Comparison of ENCODE assay signal across 15 cellular contexts in the genomic region with DNA sequence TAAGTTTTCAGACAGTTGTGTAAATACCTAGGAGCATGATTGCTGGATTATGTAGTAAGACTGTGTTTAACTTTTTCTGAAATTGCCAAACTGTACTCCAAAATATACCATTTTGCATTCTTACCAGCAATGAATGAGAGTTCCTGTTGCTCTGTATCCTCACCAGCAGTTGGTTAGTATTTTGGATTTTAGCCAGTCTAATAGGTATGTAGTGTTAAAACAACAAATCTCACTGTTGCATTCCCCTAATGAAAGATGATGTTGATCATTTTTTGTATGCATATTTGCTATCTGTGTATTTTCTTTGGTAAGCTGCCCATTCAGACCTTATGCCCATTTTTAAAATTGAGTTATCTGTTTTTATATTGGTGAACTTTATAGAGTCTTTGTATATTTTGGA.
DNase-seq lines count a peak whose midpoint lies in the region; ATAC-seq and TF ChIP-seq lines count a peak whose summit lies in the region.
"Had no signal": no experiment of that assay in that cellular context is flagged by ENCODE, and none has a peak within 500 bp of the region (broad histone marks: within the 10 kb centered on the region; RNA-seq: fewer than 3 reads in every experiment).

No MANE protein-coding gene starts in this region.

- no peak for TF ChIP-seq EP300 in SK-N-SH (IDR thresholded peaks at IDR 0.05; ENCODE audit: borderline replicate concordance in 1 of 2, low read depth in 1 of 2, low read length in 1 of 2)

- no peak overlapping the region for H2BK20ac ChIP-seq in IMR-90 (ENCODE audit: low read depth, low read length)

- no peak overlapping the region for H2BK5ac ChIP-seq in IMR-90 (ENCODE audit: low read depth, low read length, poor library complexity, severe bottlenecking)

- H3K9me3 ChIP-seq in IMR-90 (ENCODE audit: control insufficient read depth, insufficient read depth, low read length) (no peaks in the 10 kb centered on the region), SK-N-SH (no peaks in the 10 kb centered on the region)
- H3K9me3 ChIP-seq: BE2C had no signal

- H4K8ac ChIP-seq in IMR-90 (ENCODE audit: low read depth in 2 of 2, low read length in 2 of 2), result no peak overlapping the region

- H3K4me2 ChIP-seq in IMR-90 (ENCODE audit: low read depth, low read length) (no peak overlapping the region), SK-N-SH (no peak overlapping the region)

- TF ChIP-seq RAD21 in IMR-90 (IDR thresholded peaks at IDR 0.05; ENCODE audit: low read length) (no peak), SK-N-SH (IDR thresholded peaks at IDR 0.05; ENCODE audit: low read length) (no peak)

- H3K27ac ChIP-seq in IMR-90 (ENCODE audit: insufficient read depth, low read length), result no peak overlapping the region
- H3K27ac ChIP-seq in SK-N-SH (ENCODE audit: low read depth in 2 of 2, low read length in 1 of 2), result no peak overlapping the region

- no peak overlapping the region for H3K14ac ChIP-seq in IMR-90 (replicated peaks; ENCODE audit: low read depth, low read length)

- no peak overlapping the region for H2BK120ac ChIP-seq in IMR-90 (ENCODE audit: low read depth, low read length)

- H3K9ac ChIP-seq in IMR-90 (ENCODE audit: low read depth, low read length), result no peak overlapping the region
- H3K9ac ChIP-seq in SK-N-SH, result no peak overlapping the region

- no peak overlapping the region for H3K56ac ChIP-seq in IMR-90 (ENCODE audit: extremely low read depth, insufficient read depth, low read length)

- H3K27me3 Mint-ChIP-seq in stimulated activated naive B cell treated with anti-CD40 and anti-IgM and Interleukin-4, amounts not matched to agents 10 μg/mL and 1 μg/mL and 100 μg/mL, for 72 hours, result peaks cover 13 to 28% of the 10 kb centered on the region in 2 donors
- H3K27me3 Mint-ChIP-seq: CD4-positive, CD25-positive, alpha-beta regulatory T cell; CD8-positive, alpha-beta memory T cell had no signal

- no peak overlapping the region for H4K91ac ChIP-seq in IMR-90 (ENCODE audit: insufficient read depth, low read depth, low read length)

- H3K23ac ChIP-seq in IMR-90 (ENCODE audit: low read depth, low read length), result no peak overlapping the region

- no peaks in the 10 kb centered on the region for H3K4me1 ChIP-seq in IMR-90 (ENCODE audit: control insufficient read depth, insufficient read depth, low read length)
- no peaks in the 10 kb centered on the region; a peak in 1 of 4 replicates for H3K4me1 ChIP-seq in SK-N-SH (ENCODE audit: control insufficient read depth in 1 of 2, insufficient read depth in 2 of 2, low read depth in 1 of 2, low read length in 1 of 2)
- H3K4me1 ChIP-seq: BE2C had no signal

- H3K27me3 ChIP-seq in IMR-90 (ENCODE audit: control insufficient read depth, insufficient read depth, low read length), result no peaks in the 10 kb centered on the region
- H3K27me3 ChIP-seq in SK-N-SH (ENCODE audit: insufficient read depth), result no peaks in the 10 kb centered on the region
- H3K27me3 ChIP-seq: BE2C had no signal

- peaks cover 7 to 32% of the 10 kb centered on the region in 2 experiments; a peak in 3 of 4 replicates for H3K79me1 ChIP-seq in IMR-90 (ENCODE audit: low read depth in 1 of 2, low read length in 2 of 2)

- H3K4ac ChIP-seq in IMR-90 (ENCODE audit: low read depth, low read length), result no peak overlapping the region

- DNase-seq in EH (ENCODE audit: low read depth) (peak; percentile 30), IMR-90 (peak; percentile 2), choroid plexus epithelial cell (ENCODE audit: low read depth) (peak; percentile 52), SK-N-SH (no peak)
- no peak for DNase-seq in stimulated activated naive B cell treated with anti-CD40 and anti-IgM and Interleukin-4, amounts not matched to agents 10 μg/mL and 1 μg/mL and 100 μg/mL, for 72 hours
- DNase-seq: ACHN; BE2C; C1 segment of cervical spinal cord; CD4-positive, CD25-positive, alpha-beta regulatory T cell; CD8-positive, alpha-beta memory T cell; COR-L47; GF-D8; H9 had no signal

- no peaks in the 10 kb centered on the region for H3K4me1 Mint-ChIP-seq in stimulated activated naive B cell treated with anti-CD40 and anti-IgM and Interleukin-4, amounts not matched to agents 10 μg/mL and 1 μg/mL and 100 μg/mL, for 72 hours
- H3K4me1 Mint-ChIP-seq: CD4-positive, CD25-positive, alpha-beta regulatory T cell; CD8-positive, alpha-beta memory T cell had no signal

- H4K5ac ChIP-seq in IMR-90 (ENCODE audit: low read depth, low read length), result no peak overlapping the region

- no peak overlapping the region for H2AK9ac ChIP-seq in IMR-90 (replicated peaks; ENCODE audit: low read depth, low read length, poor library complexity)

- H3K79me2 ChIP-seq in SK-N-SH (ENCODE audit: insufficient read depth), result peaks cover 68% of the 10 kb centered on the region

- H3F3A ChIP-seq in SK-N-SH (replicated peaks; ENCODE audit: insufficient read depth), result peaks cover 10% of the 10 kb centered on the region

- intact Hi-C loops in IMR-90 (cut with micrococcal nuclease), result no loop called here

- H3K9me3 Mint-ChIP-seq in stimulated activated naive B cell treated with anti-CD40 and anti-IgM and Interleukin-4, amounts not matched to agents 10 μg/mL and 1 μg/mL and 100 μg/mL, for 72 hours, result peaks cover 0 to 4% of the 10 kb centered on the region in 2 donors
- H3K9me3 Mint-ChIP-seq: H9 had no signal

- TF ChIP-seq CTCF in IMR-90 (conservative IDR thresholded peaks at IDR 0.05; ENCODE audit: low read depth, low read length) (no peak), choroid plexus epithelial cell (conservative IDR thresholded peaks at IDR 0.05; ENCODE audit: low read depth, low read length) (no peak), SK-N-SH (IDR thresholded peaks at IDR 0.05) (no peak)

- H3K18ac ChIP-seq in IMR-90 (ENCODE audit: low read depth, low read length), result no peak overlapping the region

- H3K36me3 ChIP-seq in IMR-90 (ENCODE audit: control insufficient read depth, insufficient read depth, low read length), result no peaks in the 10 kb centered on the region
- no peaks in the 10 kb centered on the region for H3K36me3 ChIP-seq in SK-N-SH (replicated peaks in 1 of 2; ENCODE audit: control insufficient read depth in 1 of 2, insufficient read depth in 2 of 2, low read length in 1 of 2)
- H3K36me3 ChIP-seq: BE2C had no signal

- H3K36me3 Mint-ChIP-seq in stimulated activated naive B cell treated with anti-CD40 and anti-IgM and Interleukin-4, amounts not matched to agents 10 μg/mL and 1 μg/mL and 100 μg/mL, for 72 hours, result no peaks in the 10 kb centered on the region
- H3K36me3 Mint-ChIP-seq: CD4-positive, CD25-positive, alpha-beta regulatory T cell; CD8-positive, alpha-beta memory T cell had no signal

- CTCF ChIA-PET in IMR-90 (lab: Yijun Ruan, JAX) (no interaction called here), SK-N-SH (lab: Yijun Ruan, JAX) (no interaction called here)

- no peaks in the 10 kb centered on the region for H3K9me2 ChIP-seq in SK-N-SH

- no peaks in the 10 kb centered on the region; the same call in 1 of the 2 replicates for H3K9me1 ChIP-seq in IMR-90 (ENCODE audit: insufficient read depth, low read length)

- no peak overlapping the region for H3K4me3 ChIP-seq in IMR-90 (ENCODE audit: insufficient read depth, low read depth, low read length)
- no peak overlapping the region for H3K4me3 ChIP-seq in choroid plexus epithelial cell (ENCODE audit: low read depth, low read length)
- H3K4me3 ChIP-seq in SK-N-SH (ENCODE audit: low read depth in 2 of 2, low read length in 1 of 2), result no peak overlapping the region

- H4K20me1 ChIP-seq in IMR-90 (ENCODE audit: insufficient read depth, low read length), result no peaks in the 10 kb centered on the region; the same call in 1 of the 2 replicates
- no peaks in the 10 kb centered on the region for H4K20me1 ChIP-seq in SK-N-SH (ENCODE audit: insufficient read depth)

- no peak overlapping the region for H2AK5ac ChIP-seq in IMR-90 (ENCODE audit: low read depth, low read length)

- ATAC-seq in IMR-90 (ENCODE audit: low read depth) (no peak), GM18517 (IDR thresholded peaks at IDR 0.05; ENCODE audit: unreplicated experiment) (no peak)
- ATAC-seq in stimulated activated naive B cell treated with anti-CD40 and anti-IgM and Interleukin-4, amounts not matched to agents 10 μg/mL and 1 μg/mL and 100 μg/mL, for 72 hours (replicated peaks), result no peak
- ATAC-seq: HepG2 had no signal

- no peak for TF ChIP-seq POLR2A in IMR-90 (IDR thresholded peaks at IDR 0.05; ENCODE audit: low read depth, low read length)

- H2BK15ac ChIP-seq in IMR-90 (ENCODE audit: low read depth, low read length), result no peak overlapping the region

- BruUV-seq in IMR-90 (replicated peaks; lab: Mats Ljungman, UMichigan), result no TSS peak

- dilution Hi-C loops in IMR-90 (cut with HindIII; ENCODE audit: low sequenced_read_pairs, unreplicated experiment), result no loop called here

- H3K27ac Mint-ChIP-seq in stimulated activated naive B cell treated with anti-CD40 and anti-IgM and Interleukin-4, amounts not matched to agents 10 μg/mL and 1 μg/mL and 100 μg/mL, for 72 hours, result no peak overlapping the region
- H3K27ac Mint-ChIP-seq: CD4-positive, CD25-positive, alpha-beta regulatory T cell; CD8-positive, alpha-beta memory T cell; H9 had no signal

- POLR2A ChIA-PET in IMR-90 (lab: Charles Lee; ENCODE audit: unreplicated experiment) (no interaction called here), SK-N-SH (lab: Yijun Ruan, JAX) (no interaction called here)

- H3K4me3 Mint-ChIP-seq in stimulated activated naive B cell treated with anti-CD40 and anti-IgM and Interleukin-4, amounts not matched to agents 10 μg/mL and 1 μg/mL and 100 μg/mL, for 72 hours, result no peak overlapping the region
- H3K4me3 Mint-ChIP-seq: CD4-positive, CD25-positive, alpha-beta regulatory T cell; CD8-positive, alpha-beta memory T cell; H9 had no signal

- in situ Hi-C loops in IMR-90 (cut with MboI; ENCODE audit: low sequenced_read_pairs), result no loop called here

- H2AFZ ChIP-seq in IMR-90 (replicated peaks; ENCODE audit: low read length, poor library complexity), result no peak overlapping the region
- H2AFZ ChIP-seq in SK-N-SH (ENCODE audit: low read depth), result no peak overlapping the region

TF ChIP-seq in IMR-90, 13 proteins besides CTCF, POLR2A, EP300 and RAD21 (continues in another document):
- TF ChIP-seq RCOR1 (IDR thresholded peaks at IDR 0.05; ENCODE audit: insufficient replicate concordance, low read length) (no peak), MAZ (IDR thresholded peaks at IDR 0.05; ENCODE audit: borderline replicate concordance, low read depth, low read length) (no peak), NFE2L2 (IDR thresholded peaks at IDR 0.05; ENCODE audit: low read depth, low read length) (no peak)

TF ChIP-seq in SK-N-SH, 30 proteins besides CTCF, POLR2A, EP300 and RAD21 (continues in another document):
- no peak for TF ChIP-seq FOSL2 (IDR thresholded peaks at IDR 0.05; ENCODE audit: borderline replicate concordance, low read depth)

Comparison
In these comparisons a context has a peak if more than half of its experiments do, and no peak if none do; other contexts are left out.
1. DNase-seq: peak in EH (single experiment), IMR-90 (single experiment) and choroid plexus epithelial cell (single experiment); none in stimulated activated naive B cell treated with anti-CD40 and anti-IgM and Interleukin-4, amounts not matched to agents 10 μg/mL and 1 μg/mL and 100 μg/mL, for 72 hours (single experiment) and SK-N-SH (single experiment).